In genomic region chr1:153393926-153394325, GRCh38 we compare ENCODE assay signal across 25 cellular contexts. TPM values are rescaled to one million over a fixed set of nuclear protein-coding genes. Genes with fewer than 3 reads are reported as not detected.
DNase-seq lines count a peak whose midpoint lies in the region; ATAC-seq, FAIRE-seq and TF ChIP-seq lines count a peak whose summit lies in the region.
"Had no signal": no experiment of that assay in that cellular context is flagged by ENCODE, and none has a peak within 500 bp of the region (broad histone marks: within the 10 kb centered on the region; RNA-seq: fewer than 3 reads in every experiment).

No MANE protein-coding gene starts in this region.

- H3K9me3 Mint-ChIP-seq in MCF 10A (ENCODE audit: unreplicated experiment) = no peaks in the 10 kb centered on the region
- H3K9me3 Mint-ChIP-seq: activated T-helper 2 cell treated with anti-CD3 and anti-CD28 coated beads, Interferon-gamma antibody, Interleukin-2, Interleukin-4, amounts not matched to agents 10 μg/mL and 5 μg/mL and 100 μg/mL, durations not matched to agents 14 hours and 24 hours and 36 hours; CD4-positive, alpha-beta T cell; effector memory CD8-positive, alpha-beta T cell; stimulated activated naive CD8-positive, alpha-beta T cell treated with anti-CD3 and anti-CD28 coated beads, Interleukin-15, Interleukin-2, amounts not matched to agents 100 ng/mL and 50 ng/mL, for 24 hours had no signal

- CTCF ChIA-PET in MCF 10A (lab: Yijun Ruan, JAX) (interaction anchor here (0.5 to 9.3 kb wide), 3 partner anchors 27 to 738 kb away, joined by 4 to 92 read pairs (median 7); no protein-coding TSS in a partner anchor), mammary epithelial cell (lab: Charles Lee; ENCODE audit: low non-redundant PET) (no interaction called here), PC-3 (lab: Charles Lee) (no interaction called here)

- H3K9ac ChIP-seq in mammary epithelial cell (ENCODE audit: insufficient read depth, low read length) = no peak overlapping the region
- H3K9ac ChIP-seq in PC-3 (ENCODE audit: low read length) = no peak overlapping the region

- DNase-seq in MCF 10A (ENCODE audit: unreplicated experiment) (peak; percentile 95), mammary epithelial cell (no peak), PC-3 (no peak), foreskin keratinocyte (no peak), urothelium cell line (ENCODE audit: low spot score) (no peak), cerebellar nuclear complex (lab: John Stamatoyannopoulos, UW) (no peak)
- DNase-seq: activated CD4-positive, CD25-positive, alpha-beta regulatory T cell; activated CD8-positive, alpha-beta memory T cell treated with anti-CD3 and anti-CD28 coated beads for 24 hours; adrenal gland; caudate nucleus; effector memory CD8-positive, alpha-beta T cell; hypothalamus; left cardiac atrium; NCI-H1092 treated with DMSO at 0.1 percent for 48 hours; right cardiac atrium; T-helper 17 cell had no signal

- no peak overlapping the region for H3K27ac ChIP-seq in mammary epithelial cell (ENCODE audit: insufficient read depth, low read depth, low read length)
- H3K27ac ChIP-seq in PC-3 (ENCODE audit: low read length) = no peak overlapping the region
- no peak overlapping the region for H3K27ac ChIP-seq in foreskin keratinocyte
- H3K27ac ChIP-seq: adrenal gland had no signal

- TF ChIP-seq CTCF in MCF 10A (IDR thresholded peaks at IDR 0.05; ENCODE audit: unreplicated experiment) (no peak), mammary epithelial cell (conservative IDR thresholded peaks at IDR 0.05 in 1 of 2, IDR thresholded peaks at IDR 0.05 in 1 of 2; ENCODE audit: extremely low read depth in 1 of 2, insufficient read depth in 1 of 2, low read depth in 1 of 2, low read length in 2 of 2) (no peak), PC-3 (conservative IDR thresholded peaks at IDR 0.05; ENCODE audit: low read depth, low read length) (peak; percentile 31; the same call in 1 of the 2 replicates), foreskin keratinocyte (conservative IDR thresholded peaks at IDR 0.05) (peak; percentile 15)

- FAIRE-seq in urothelium cell line (lab: Jason Lieb, UNC) = peak; percentile 58

- no peak overlapping the region for H3K4me2 ChIP-seq in mammary epithelial cell (ENCODE audit: insufficient read depth, low read depth, low read length)
- no peak overlapping the region for H3K4me2 ChIP-seq in PC-3 (ENCODE audit: low read length)

- H3K4me1 Mint-ChIP-seq in MCF 10A (ENCODE audit: insufficient read depth, unreplicated experiment) = peaks cover 55% of the 10 kb centered on the region

- H3K27me3 ChIP-seq in mammary epithelial cell (ENCODE audit: insufficient read depth, low read length) = no peaks in the 10 kb centered on the region
- peaks cover 47% of the 10 kb centered on the region for H3K27me3 ChIP-seq in PC-3 (ENCODE audit: low read length)
- H3K27me3 ChIP-seq in foreskin keratinocyte = peaks cover 17% of the 10 kb centered on the region
- H3K27me3 ChIP-seq: adrenal gland had no signal

- no peaks in the 10 kb centered on the region for H3F3A ChIP-seq in PC-3 (ENCODE audit: low read length, unreplicated experiment)

- dilution Hi-C loops in mammary epithelial cell (cut with HindIII; ENCODE audit: low sequenced_read_pairs) = no loop called here

- no peaks in the 10 kb centered on the region for H3K36me3 Mint-ChIP-seq in MCF 10A (ENCODE audit: insufficient read depth, unreplicated experiment)

- H3K4me3 ChIP-seq in mammary epithelial cell (replicated peaks in 1 of 3; ENCODE audit: insufficient read depth in 1 of 3, low read depth in 2 of 3, low read length in 3 of 3) (no peak overlapping the region), PC-3 (ENCODE audit: low read length) (no peak overlapping the region)
- H3K4me3 ChIP-seq: adrenal gland had no signal

- no TSS peak for BruUV-seq in MCF 10A (replicated peaks; lab: Mats Ljungman, UMichigan)
- BruUV-seq in mammary epithelial cell (replicated peaks; lab: Mats Ljungman, UMichigan) = no TSS peak
- BruUV-seq in PC-3 (replicated peaks; lab: Mats Ljungman, UMichigan) = no TSS peak

- H3K27me3 Mint-ChIP-seq in MCF 10A (ENCODE audit: insufficient read depth, unreplicated experiment) = no peaks in the 10 kb centered on the region

- WGBS in mammary epithelial cell (ENCODE audit: low coverage, missing lambda C conversion rate) = 89% methylated on average over 5 of the region's 6 CpGs

- H3K36me3 ChIP-seq in mammary epithelial cell (ENCODE audit: insufficient read depth, low read length) (no peaks in the 10 kb centered on the region), PC-3 (ENCODE audit: low read depth, low read length) (no peaks in the 10 kb centered on the region)
- H3K36me3 ChIP-seq: adrenal gland had no signal

- POLR2A ChIA-PET in MCF 10A (lab: Yijun Ruan, JAX) (interaction anchor here (1.0 to 6.7 kb wide), 5 partner anchors 9 to 37 kb away, joined by 3 to 44 read pairs (median 11); partner anchors contain the start of genes S100A12 and S100A9), PC-3 (lab: Charles Lee; ENCODE audit: unreplicated experiment) (no interaction called here)

- H3K79me2 ChIP-seq in mammary epithelial cell (ENCODE audit: insufficient read depth, low read length) = no peaks in the 10 kb centered on the region
- no peaks in the 10 kb centered on the region for H3K79me2 ChIP-seq in PC-3 (ENCODE audit: low read length)

- H3K27ac Mint-ChIP-seq in MCF 10A (ENCODE audit: low read depth, unreplicated experiment) = no peak overlapping the region
- H3K27ac Mint-ChIP-seq: activated T-helper 2 cell treated with anti-CD3 and anti-CD28 coated beads, Interferon-gamma antibody, Interleukin-2, Interleukin-4, amounts not matched to agents 10 μg/mL and 5 μg/mL and 100 μg/mL, durations not matched to agents 14 hours and 24 hours and 36 hours; CD4-positive, alpha-beta T cell; effector memory CD8-positive, alpha-beta T cell; stimulated activated naive CD8-positive, alpha-beta T cell treated with anti-CD3 and anti-CD28 coated beads, Interleukin-15, Interleukin-2, amounts not matched to agents 100 ng/mL and 50 ng/mL, for 24 hours; T-helper 17 cell had no signal

- no peak for ATAC-seq in PC-3
- ATAC-seq in foreskin keratinocyte = no peak
- no peak for ATAC-seq in GM19467 (IDR thresholded peaks at IDR 0.05; ENCODE audit: unreplicated experiment)
- no peak for ATAC-seq in HG03196 (IDR thresholded peaks at IDR 0.05; ENCODE audit: unreplicated experiment)
- ATAC-seq: effector memory CD8-positive, alpha-beta T cell; left cardiac atrium; right cardiac atrium; Right ventricle myocardium inferior; T-helper 17 cell had no signal

- H3K9me2 ChIP-seq in PC-3 (replicated peaks; ENCODE audit: low read length) = no peaks in the 10 kb centered on the region

- intact Hi-C loops in MCF 10A (cut with micrococcal nuclease) = no loop called here
- intact Hi-C loops in mammary epithelial cell (cut with micrococcal nuclease) = no loop called here
- intact Hi-C loops in PC-3 (cut with micrococcal nuclease) = no loop called here

- H2AFZ ChIP-seq in mammary epithelial cell (ENCODE audit: low read depth, low read length) (no peak overlapping the region), PC-3 (ENCODE audit: low read length) (no peak overlapping the region)

- in situ Hi-C loops in mammary epithelial cell (cut with MboI; ENCODE audit: low sequenced_read_pairs in 2 of 2) = no loop called here

- H3K4me1 ChIP-seq in mammary epithelial cell (ENCODE audit: insufficient read depth, low read length) (peaks cover 36% of the 10 kb centered on the region), PC-3 (ENCODE audit: insufficient read depth, low read length) (peaks cover 29% of the 10 kb centered on the region), foreskin keratinocyte (peaks cover 2% of the 10 kb centered on the region)
- H3K4me1 ChIP-seq: adrenal gland had no signal

- H4K20me1 ChIP-seq in mammary epithelial cell (ENCODE audit: insufficient read depth, low read length) (no peaks in the 10 kb centered on the region), PC-3 (ENCODE audit: low read length) (no peaks in the 10 kb centered on the region)

- H3K9me3 ChIP-seq in mammary epithelial cell (replicated peaks; ENCODE audit: insufficient read depth, low read length) = no peaks in the 10 kb centered on the region
- no peaks in the 10 kb centered on the region for H3K9me3 ChIP-seq in PC-3 (ENCODE audit: low read length)
- H3K9me3 ChIP-seq: adrenal gland had no signal

- H3K4me3 Mint-ChIP-seq in MCF 10A (ENCODE audit: unreplicated experiment) = no peak overlapping the region
- H3K4me3 Mint-ChIP-seq: CD4-positive, alpha-beta T cell; effector memory CD8-positive, alpha-beta T cell; stimulated activated naive CD8-positive, alpha-beta T cell treated with anti-CD3 and anti-CD28 coated beads, Interleukin-15, Interleukin-2, amounts not matched to agents 100 ng/mL and 50 ng/mL, for 24 hours; T-helper 17 cell had no signal

RNA-seq across cellular contexts. Expression of gene S100A8, which starts 3.1 kb away (rescaled TPM):
- total RNA-seq in MCF 10A (2022) (46.9 and 80.4 TPM in 2 replicates), mammary epithelial cell (100 to 1,000 TPM in 1 of 2 donors, 1 to 10 TPM in 1; 4.0 to 363 TPM), PC-3 (2014; rRNA removed) (0.29 TPM in 1 of 2 replicates, not detected in the other), foreskin keratinocyte (4.1 and 6.2 TPM in 2 replicates)
- polyA plus RNA-seq in mammary epithelial cell (133 TPM), foreskin keratinocyte (5.5 and 6.2 TPM in 2 replicates)
- polyA minus RNA-seq in mammary epithelial cell = 9.8 TPM
- total RNA-seq: activated T-helper 2 cell treated with anti-CD3 and anti-CD28 coated beads, Interferon-gamma antibody, Interleukin-2, Interleukin-4, amounts not matched to agents 10 μg/mL and 5 μg/mL and 100 μg/mL, durations not matched to agents 14 hours and 24 hours and 36 hours; fibroblast of villous mesenchyme had no signal

RNA-seq across cellular contexts. Expression of gene S100A12, which starts 18.5 kb away (rescaled TPM):
- not detected in 2 replicates for total RNA-seq in MCF 10A (2022)
- total RNA-seq in mammary epithelial cell = under 1 TPM in 1 of 2 donors, not detected in 1; 0.66 TPM
- polyA plus RNA-seq in mammary epithelial cell = 1.0 TPM
- not detected for polyA minus RNA-seq in mammary epithelial cell
- total RNA-seq in PC-3 (2014; rRNA removed) = not detected in 2 replicates
- not detected in 2 replicates for total RNA-seq in foreskin keratinocyte
- not detected in 2 replicates for polyA plus RNA-seq in foreskin keratinocyte
- total RNA-seq: activated T-helper 2 cell treated with anti-CD3 and anti-CD28 coated beads, Interferon-gamma antibody, Interleukin-2, Interleukin-4, amounts not matched to agents 10 μg/mL and 5 μg/mL and 100 μg/mL, durations not matched to agents 14 hours and 24 hours and 36 hours; fibroblast of villous mesenchyme had no signal

RNA-seq across cellular contexts. Expression of gene S100A7A, which starts 22.4 kb away (rescaled TPM):
- total RNA-seq in MCF 10A (2022) = not detected in 2 replicates
- total RNA-seq in mammary epithelial cell = not detected
- not detected for polyA plus RNA-seq in mammary epithelial cell
- polyA minus RNA-seq in mammary epithelial cell = not detected
- not detected in 2 replicates for total RNA-seq in PC-3 (2014; rRNA removed)
- total RNA-seq in foreskin keratinocyte = not detected in 2 replicates
- not detected in 2 replicates for polyA plus RNA-seq in foreskin keratinocyte
- total RNA-seq: activated T-helper 2 cell treated with anti-CD3 and anti-CD28 coated beads, Interferon-gamma antibody, Interleukin-2, Interleukin-4, amounts not matched to agents 10 μg/mL and 5 μg/mL and 100 μg/mL, durations not matched to agents 14 hours and 24 hours and 36 hours; adrenal gland; CD4-positive, alpha-beta T cell; fibroblast of villous mesenchyme; left cardiac atrium; mucosa of gallbladder; right cardiac atrium; Right ventricle myocardium inferior; T-helper 17 cell; urinary bladder had no signal
- polyA plus RNA-seq: adrenal gland, right cardiac atrium, urinary bladder had no signal

RNA-seq across cellular contexts. Expression of gene S100A9, which starts 36.3 kb away (rescaled TPM):
- total RNA-seq in MCF 10A (2022) = 86.4 and 126 TPM in 2 replicates
- 100 to 1,000 TPM in 1 of 2 donors, 10 to 100 TPM in 1; 95.5 to 606 TPM for total RNA-seq in mammary epithelial cell
- 694 TPM for polyA plus RNA-seq in mammary epithelial cell
- polyA minus RNA-seq in mammary epithelial cell = 47.9 TPM
- total RNA-seq in PC-3 (2014; rRNA removed) = 482 and 559 TPM in 2 replicates
- total RNA-seq in foreskin keratinocyte = 12.1 and 19.1 TPM in 2 replicates
- 16.0 and 21.7 TPM in 2 replicates for polyA plus RNA-seq in foreskin keratinocyte
- total RNA-seq: activated T-helper 2 cell treated with anti-CD3 and anti-CD28 coated beads, Interferon-gamma antibody, Interleukin-2, Interleukin-4, amounts not matched to agents 10 μg/mL and 5 μg/mL and 100 μg/mL, durations not matched to agents 14 hours and 24 hours and 36 hours; fibroblast of villous mesenchyme had no signal

RNA-seq across cellular contexts. Expression of gene PGLYRP4, which starts 45.3 kb away (rescaled TPM):
- total RNA-seq in MCF 10A (2022) (not detected in 2 replicates), mammary epithelial cell (under 1 TPM; 0.17 to 0.87 TPM), PC-3 (2014; rRNA removed) (not detected in 2 replicates), foreskin keratinocyte (0.07 and 0.27 TPM in 2 replicates)
- polyA plus RNA-seq in mammary epithelial cell (0.11 TPM), foreskin keratinocyte (0.13 and 0.44 TPM in 2 replicates)
- polyA minus RNA-seq in mammary epithelial cell = not detected
- total RNA-seq: activated T-helper 2 cell treated with anti-CD3 and anti-CD28 coated beads, Interferon-gamma antibody, Interleukin-2, Interleukin-4, amounts not matched to agents 10 μg/mL and 5 μg/mL and 100 μg/mL, durations not matched to agents 14 hours and 24 hours and 36 hours; adrenal gland; CD4-positive, alpha-beta T cell; fibroblast of villous mesenchyme; left cardiac atrium; mucosa of gallbladder; right cardiac atrium; Right ventricle myocardium inferior; T-helper 17 cell; urinary bladder had no signal
- polyA plus RNA-seq: adrenal gland, right cardiac atrium had no signal

Comparison
In these comparisons a context has a peak if more than half of its experiments do, and no peak if none do; other contexts are left out.
1. CTCF ChIP-seq: peak in PC-3 (single experiment) and foreskin keratinocyte (single experiment); none in MCF 10A (single experiment) and mammary epithelial cell (0 of 2).